In the genomic region with DNA sequence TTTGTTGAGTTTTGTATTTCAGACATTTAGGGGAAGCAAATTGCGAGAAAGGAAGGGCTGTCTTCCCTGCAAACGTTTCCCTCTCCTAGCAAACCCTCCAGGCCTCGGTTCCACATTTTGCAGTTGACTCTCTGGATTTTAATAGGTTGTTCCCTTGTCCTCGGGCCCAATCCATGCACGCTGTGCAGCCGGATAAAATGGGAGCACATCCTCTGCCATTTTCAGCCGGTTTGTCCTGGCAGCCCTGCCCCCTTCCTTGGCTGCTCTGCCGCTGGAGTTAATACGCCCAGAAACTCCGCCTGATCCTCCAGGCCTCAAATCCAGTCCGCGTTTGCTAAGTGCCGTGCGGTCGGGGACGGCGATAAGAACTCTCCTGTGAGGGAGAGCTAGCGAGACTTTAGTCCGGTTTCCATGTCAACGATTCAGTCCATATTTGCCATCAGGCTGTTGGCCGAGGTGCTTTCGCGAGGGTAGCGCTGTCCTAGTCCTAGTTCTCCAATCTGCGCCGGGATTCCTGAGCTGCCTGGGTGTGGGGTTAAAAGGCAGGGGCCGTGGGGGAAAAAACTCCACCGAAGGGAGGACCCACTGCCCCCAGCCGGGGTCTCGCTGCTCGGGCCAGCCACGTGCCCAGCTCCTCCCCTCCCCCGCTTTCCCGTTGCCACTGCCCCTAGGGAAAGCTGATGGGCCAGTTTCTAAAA, we compare ENCODE assay signal across 8 cellular contexts. TPM values are rescaled to one million over a fixed set of nuclear protein-coding genes. Genes with fewer than 3 reads are reported as not detected.
DNase-seq lines count a peak whose midpoint lies in the region; ATAC-seq, FAIRE-seq and TF ChIP-seq lines count a peak whose summit lies in the region.

No MANE protein-coding gene starts in this region.

- ATAC-seq in HG03342 (IDR thresholded peaks at IDR 0.05; ENCODE audit: unreplicated experiment), result peak; percentile 40
- no peak for ATAC-seq in HG02884 (IDR thresholded peaks at IDR 0.05; ENCODE audit: unreplicated experiment)

- TF ChIP-seq CTCF in choroid plexus epithelial cell (conservative IDR thresholded peaks at IDR 0.05; ENCODE audit: low read depth, low read length) (no peak), kidney epithelial cell (IDR thresholded peaks at IDR 0.05; ENCODE audit: insufficient read depth, low read length, poor library complexity, severe bottlenecking) (no peak)

- H3K4me3 ChIP-seq in choroid plexus epithelial cell (ENCODE audit: low read depth, low read length), result peak overlapping the region; percentile 59
- peak overlapping the region; percentile 51 for H3K4me3 ChIP-seq in kidney epithelial cell (ENCODE audit: low read depth, low read length)

- TF ChIP-seq POLR2A in GM12891 (IDR thresholded peaks at IDR 0.05; ENCODE audit: low read depth, low read length), result peak; percentile 66; the same call in 1 of the 2 replicates

- FAIRE-seq in GM12891 (lab: Jason Lieb, UNC), result peak; percentile 99

- no peaks in the 10 kb centered on the region for H3K36me3 ChIP-seq in kidney epithelial cell (ENCODE audit: control insufficient read depth, insufficient read depth, low read length)

- H3K27me3 ChIP-seq in kidney epithelial cell (ENCODE audit: control insufficient read depth, insufficient read depth, low read length), result no peaks in the 10 kb centered on the region

- peak; percentile 71 for DNase-seq in GM12891 (ENCODE audit: insufficient read length, low spot score)
- DNase-seq in NCI-H510A treated with DMSO at 0.1 percent for 48 hours (lab: John Stamatoyannopoulos, UW), result peak; percentile 98
- DNase-seq in activated CD4-positive, alpha-beta T cell treated with anti-CD3 and anti-CD28 coated beads for 4 hours, result peak; percentile 81 to 82
- peak; percentile 99 for DNase-seq in choroid plexus epithelial cell (ENCODE audit: low read depth)
- peak; percentile 90 for DNase-seq in kidney epithelial cell (ENCODE audit: low read depth)
- DNase-seq in stimulated activated CD4-positive, alpha-beta T cell treated with anti-CD3 and anti-CD28 coated beads, Interleukin-15, amount 100 ng/mL, for 1 hour (ENCODE audit: low read depth in 1 of 2, low spot score in 1 of 2), result peak; percentile 68 to 71

TF ChIP-seq in GM12891, 5 proteins besides CTCF, POLR2A, EP300 and RAD21:
- TF ChIP-seq TAF1 (IDR thresholded peaks at IDR 0.05; ENCODE audit: low read depth, low read length) (peak; percentile 77), POLR2AphosphoS5 (IDR thresholded peaks at IDR 0.05; ENCODE audit: low read depth, low read length) (peak; percentile 16; the same call in 1 of the 2 replicates), POU2F2 (IDR thresholded peaks at IDR 0.05; ENCODE audit: low read depth, low read length) (peak; percentile 91), PAX5 (IDR thresholded peaks at IDR 0.05; ENCODE audit: insufficient read depth, low read length, severe bottlenecking) (no peak), SPI1 (IDR thresholded peaks at IDR 0.05; ENCODE audit: low read depth, low read length) (0 out of 2 replicates have a peak, but pooled peaks have one; percentile 10)

RNA-seq across cellular contexts. Expression of a gene that starts 2.9 kb away (rescaled TPM):
- polyA plus RNA-seq in GM12891 (2012; ENCODE audit: low read depth, missing spikeins), result 35.0 TPM
- total RNA-seq in kidney epithelial cell, result 43.7 and 63.1 TPM in 2 replicates
